1 cellular context compared by ENCODE assay signal in the genomic region with DNA sequence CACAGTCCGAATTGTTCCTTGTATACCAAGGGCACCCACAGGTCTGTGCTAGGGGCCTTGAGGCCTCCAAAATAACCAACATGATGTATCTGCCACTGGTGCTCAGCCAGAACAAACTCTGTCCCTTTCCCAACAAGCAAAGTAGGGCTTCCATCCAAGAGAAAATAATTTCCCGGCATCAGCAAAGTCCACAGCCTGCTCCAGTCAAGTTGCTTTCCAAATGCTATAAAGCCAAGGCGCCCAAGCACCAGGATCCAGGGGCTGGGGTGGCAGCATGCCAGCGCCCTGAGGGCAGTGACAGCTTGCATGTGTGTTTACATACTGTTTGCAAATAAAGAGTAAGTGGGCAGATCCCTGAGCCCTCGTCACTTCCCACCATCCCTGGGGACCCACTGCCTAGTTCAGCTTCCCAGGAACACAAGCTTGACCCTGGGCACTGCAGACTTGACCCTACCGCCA.
A peak's percentile ranks its signal among the peaks of the same experiment; 100 is the strongest.
TF ChIP-seq lines count a peak whose summit lies in the region.

No MANE protein-coding gene starts in this region.

TF ChIP-seq in HEK293, 187 proteins besides CTCF, POLR2A, EP300 and RAD21 (continued from another document):
- TF ChIP-seq, protein P1, sequence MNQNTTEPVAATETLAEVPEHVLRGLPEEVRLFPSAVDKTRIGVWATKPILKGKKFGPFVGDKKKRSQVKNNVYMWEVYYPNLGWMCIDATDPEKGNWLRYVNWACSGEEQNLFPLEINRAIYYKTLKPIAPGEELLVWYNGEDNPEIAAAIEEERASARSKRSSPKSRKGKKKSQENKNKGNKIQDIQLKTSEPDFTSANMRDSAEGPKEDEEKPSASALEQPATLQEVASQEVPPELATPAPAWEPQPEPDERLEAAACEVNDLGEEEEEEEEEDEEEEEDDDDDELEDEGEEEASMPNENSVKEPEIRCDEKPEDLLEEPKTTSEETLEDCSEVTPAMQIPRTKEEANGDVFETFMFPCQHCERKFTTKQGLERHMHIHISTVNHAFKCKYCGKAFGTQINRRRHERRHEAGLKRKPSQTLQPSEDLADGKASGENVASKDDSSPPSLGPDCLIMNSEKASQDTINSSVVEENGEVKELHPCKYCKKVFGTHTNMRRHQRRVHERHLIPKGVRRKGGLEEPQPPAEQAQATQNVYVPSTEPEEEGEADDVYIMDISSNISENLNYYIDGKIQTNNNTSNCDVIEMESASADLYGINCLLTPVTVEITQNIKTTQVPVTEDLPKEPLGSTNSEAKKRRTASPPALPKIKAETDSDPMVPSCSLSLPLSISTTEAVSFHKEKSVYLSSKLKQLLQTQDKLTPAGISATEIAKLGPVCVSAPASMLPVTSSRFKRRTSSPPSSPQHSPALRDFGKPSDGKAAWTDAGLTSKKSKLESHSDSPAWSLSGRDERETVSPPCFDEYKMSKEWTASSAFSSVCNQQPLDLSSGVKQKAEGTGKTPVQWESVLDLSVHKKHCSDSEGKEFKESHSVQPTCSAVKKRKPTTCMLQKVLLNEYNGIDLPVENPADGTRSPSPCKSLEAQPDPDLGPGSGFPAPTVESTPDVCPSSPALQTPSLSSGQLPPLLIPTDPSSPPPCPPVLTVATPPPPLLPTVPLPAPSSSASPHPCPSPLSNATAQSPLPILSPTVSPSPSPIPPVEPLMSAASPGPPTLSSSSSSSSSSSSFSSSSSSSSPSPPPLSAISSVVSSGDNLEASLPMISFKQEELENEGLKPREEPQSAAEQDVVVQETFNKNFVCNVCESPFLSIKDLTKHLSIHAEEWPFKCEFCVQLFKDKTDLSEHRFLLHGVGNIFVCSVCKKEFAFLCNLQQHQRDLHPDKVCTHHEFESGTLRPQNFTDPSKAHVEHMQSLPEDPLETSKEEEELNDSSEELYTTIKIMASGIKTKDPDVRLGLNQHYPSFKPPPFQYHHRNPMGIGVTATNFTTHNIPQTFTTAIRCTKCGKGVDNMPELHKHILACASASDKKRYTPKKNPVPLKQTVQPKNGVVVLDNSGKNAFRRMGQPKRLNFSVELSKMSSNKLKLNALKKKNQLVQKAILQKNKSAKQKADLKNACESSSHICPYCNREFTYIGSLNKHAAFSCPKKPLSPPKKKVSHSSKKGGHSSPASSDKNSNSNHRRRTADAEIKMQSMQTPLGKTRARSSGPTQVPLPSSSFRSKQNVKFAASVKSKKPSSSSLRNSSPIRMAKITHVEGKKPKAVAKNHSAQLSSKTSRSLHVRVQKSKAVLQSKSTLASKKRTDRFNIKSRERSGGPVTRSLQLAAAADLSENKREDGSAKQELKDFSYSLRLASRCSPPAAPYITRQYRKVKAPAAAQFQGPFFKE (tag by site-specific recombination; IDR thresholded peaks at IDR 0.05; ENCODE audit: borderline replicate concordance), result no peak
- 0 out of 2 replicates have a peak, but pooled peaks have one; percentile 22 for TF ChIP-seq KLF10 (tag by site-specific recombination; IDR thresholded peaks at IDR 0.05)
